Comparison of ENCODE assay signal across 9 cellular contexts in genomic region chr16:1125471-1125870, GRCh38. TPM values are rescaled to one million over a fixed set of nuclear protein-coding genes. Genes with fewer than 3 reads are reported as not detected.
DNase-seq lines count a peak whose midpoint lies in the region; ATAC-seq and TF ChIP-seq lines count a peak whose summit lies in the region.
"Had no signal": no experiment of that assay in that cellular context is flagged by ENCODE, and none has a peak within 500 bp of the region (broad histone marks: within the 10 kb centered on the region; RNA-seq: fewer than 3 reads in every experiment).

No MANE protein-coding gene starts in this region.

- H3K27ac ChIP-seq in prostate gland = no peak overlapping the region

- no peak for ATAC-seq in left cardiac atrium
- no peak for ATAC-seq in HG02973 (IDR thresholded peaks at IDR 0.05; ENCODE audit: unreplicated experiment)

- WGBS in prostate gland = 24% methylated on average over 15 of the region's 18 CpGs

- intact Hi-C loops in prostate gland (cut with DNase I) = no loop called here
- intact Hi-C loops in left cardiac atrium (cut with DNase I) = no loop called here

- no peak for TF ChIP-seq POLR2A in prostate gland (IDR thresholded peaks at IDR 0.05)

- no peaks in the 10 kb centered on the region for H3K4me1 ChIP-seq in prostate gland (replicated peaks)

- no peaks in the 10 kb centered on the region for H3K9me3 ChIP-seq in prostate gland

- H3K36me3 ChIP-seq in prostate gland = no peaks in the 10 kb centered on the region

- DNase-seq in NCI-H187 (lab: John Stamatoyannopoulos, UW) = peak; percentile 46 to 76
- no peak for DNase-seq in NCI-H187 treated with DMSO at 0.1 percent for 48 hours (lab: John Stamatoyannopoulos, UW)
- peak; percentile 56 for DNase-seq in NCI-H524 treated with DMSO at 0.1 percent for 48 hours (lab: John Stamatoyannopoulos, UW)
- peak; percentile 24 for DNase-seq in choroid plexus epithelial cell (ENCODE audit: low read depth)
- DNase-seq in stimulated activated CD4-positive, alpha-beta T cell treated with anti-CD3 and anti-CD28 coated beads, Interleukin-4, amount 100 ng/mL, for 24 hours = peak; percentile 33
- DNase-seq in prostate gland (ENCODE audit: low spot score) = no peak
- DNase-seq in left cardiac atrium = no peak
- DNase-seq: SW 1271 had no signal

- H3K4me3 ChIP-seq in choroid plexus epithelial cell (ENCODE audit: low read depth, low read length) = no peak overlapping the region
- no peak overlapping the region for H3K4me3 ChIP-seq in prostate gland

- no peaks in the 10 kb centered on the region for H3K27me3 ChIP-seq in prostate gland (replicated peaks; ENCODE audit: insufficient read depth)

- TF ChIP-seq CTCF in choroid plexus epithelial cell (conservative IDR thresholded peaks at IDR 0.05; ENCODE audit: low read depth, low read length) (no peak), prostate gland (IDR thresholded peaks at IDR 0.05) (no peak)

RNA-seq across cellular contexts. Expression of gene CACNA1H, which starts 27.4 kb away (rescaled TPM):
- total RNA-seq in prostate gland (100 to 1,000 TPM in 1 of 2 donors, 10 to 100 TPM in 1; 32.5 to 111 TPM), left cardiac atrium (1 to 10 TPM; 6.0 to 7.1 TPM)

RNA-seq across cellular contexts. Expression of gene C1QTNF8, which starts 29.4 kb away (rescaled TPM):
- under 1 TPM in 1 of 2 donors, not detected in 1; 0.34 TPM for total RNA-seq in prostate gland
- total RNA-seq in left cardiac atrium = not detected

RNA-seq across cellular contexts. Expression of gene SSTR5, which starts 52.9 kb away (rescaled TPM):
- total RNA-seq in prostate gland (1 to 10 TPM; 1.1 to 1.8 TPM), left cardiac atrium (10 to 100 TPM in 1 of 2 donors, 1 to 10 TPM in 1; 1.3 to 10.7 TPM)

Comparison
In these comparisons a context has a peak if more than half of its experiments do, and no peak if none do; other contexts are left out.
1. DNase-seq: peak in NCI-H187 (2 of 2), NCI-H524 treated with DMSO at 0.1 percent for 48 hours (single experiment), choroid plexus epithelial cell (single experiment) and stimulated activated CD4-positive, alpha-beta T cell treated with anti-CD3 and anti-CD28 coated beads, Interleukin-4, amount 100 ng/mL, for 24 hours (single experiment); none in NCI-H187 treated with DMSO at 0.1 percent for 48 hours (single experiment), prostate gland (single experiment) and left cardiac atrium (single experiment).
2. RNA of gene CACNA1H, which starts 27.4 kb away (total RNA-seq): 32.5 to 111 TPM in prostate gland; 6.0 to 7.1 TPM in left cardiac atrium; every median in the first group is over 4 times any median in the second.